ENCODE assay signal across 1 cellular context in the genomic region with DNA sequence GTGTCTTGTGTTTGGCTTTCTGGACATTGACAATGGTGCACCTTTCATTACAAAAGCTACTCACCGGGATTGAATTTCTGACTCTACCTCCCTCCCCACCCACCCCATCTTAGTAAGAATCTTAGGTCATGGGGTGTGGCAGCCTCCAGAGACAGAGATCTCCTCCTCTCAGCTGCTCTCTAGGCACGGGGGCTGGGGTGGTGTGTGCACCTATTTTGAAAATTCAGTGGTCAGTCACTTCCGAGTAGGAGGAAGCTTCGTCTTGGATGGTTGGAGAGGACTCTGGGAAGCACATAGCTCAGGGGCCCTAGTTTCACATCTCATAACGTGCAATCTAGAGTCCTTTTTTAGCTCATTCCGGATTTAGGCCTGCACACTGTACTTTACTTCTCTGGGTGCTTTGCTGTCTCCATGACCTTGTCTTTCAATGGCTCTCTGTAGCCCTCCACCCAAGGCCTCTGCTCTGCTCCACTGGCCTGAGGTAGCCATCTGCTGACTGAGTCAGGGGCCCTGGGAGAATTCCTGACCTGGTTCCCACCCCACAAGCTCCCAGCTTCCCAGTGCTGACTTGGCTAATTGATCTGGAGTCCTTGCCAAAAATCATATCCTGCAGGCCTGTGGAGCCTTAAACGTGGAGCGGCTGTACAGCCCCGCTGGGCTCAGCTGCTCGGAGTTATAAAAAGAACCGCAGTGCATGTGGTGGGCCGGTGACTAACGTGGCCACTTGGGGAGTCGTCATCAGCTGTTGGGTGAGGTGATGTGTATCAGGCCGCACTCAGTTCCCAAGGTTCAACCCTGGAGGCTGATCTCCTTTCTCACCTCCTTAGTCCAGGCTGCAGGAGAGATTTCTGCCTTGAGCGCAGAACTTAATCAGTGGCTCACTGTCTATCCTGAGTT.
TF ChIP-seq lines count a peak whose summit lies in the region.

No MANE protein-coding gene starts in this region.

TF ChIP-seq in HEK293, 187 proteins besides CTCF, POLR2A, EP300 and RAD21 (continued from another document):
- TF ChIP-seq ZNF843 (tag by site-specific recombination; IDR thresholded peaks at IDR 0.05) = no peak
- TF ChIP-seq, protein P1, sequence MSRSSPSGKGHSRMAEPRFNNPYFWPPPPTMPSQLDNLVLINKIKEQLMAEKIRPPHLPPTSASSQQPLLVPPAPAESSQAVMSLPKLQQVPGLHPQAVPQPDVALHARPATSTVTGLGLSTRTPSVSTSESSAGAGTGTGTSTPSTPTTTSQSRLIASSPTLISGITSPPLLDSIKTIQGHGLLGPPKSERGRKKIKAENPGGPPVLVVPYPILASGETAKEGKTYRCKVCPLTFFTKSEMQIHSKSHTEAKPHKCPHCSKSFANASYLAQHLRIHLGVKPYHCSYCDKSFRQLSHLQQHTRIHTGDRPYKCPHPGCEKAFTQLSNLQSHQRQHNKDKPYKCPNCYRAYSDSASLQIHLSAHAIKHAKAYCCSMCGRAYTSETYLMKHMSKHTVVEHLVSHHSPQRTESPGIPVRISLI (tag by site-specific recombination; IDR thresholded peaks at IDR 0.05) = no peak
